Comparison of ENCODE assay signal across 25 cellular contexts in the genomic region with DNA sequence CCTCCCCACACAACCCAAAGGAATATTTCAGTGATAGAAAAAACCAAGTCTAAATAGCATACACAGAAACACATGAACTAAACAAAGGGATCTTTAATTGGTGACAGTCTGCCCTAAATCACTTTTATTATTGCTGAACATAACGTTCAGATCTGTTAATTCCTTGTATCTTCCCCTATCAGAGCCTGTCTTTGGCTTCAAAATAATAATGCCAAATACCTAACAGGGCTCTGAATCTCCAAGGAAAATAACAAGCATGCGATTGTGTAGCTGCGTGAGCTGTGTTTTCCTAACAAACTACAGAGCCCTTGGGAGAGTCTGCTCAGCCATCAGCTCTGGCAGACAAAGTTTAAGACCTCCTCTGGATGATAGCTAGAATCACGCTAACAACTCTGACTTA.
A peak's percentile ranks its signal among the peaks of the same experiment; 100 is the strongest.
DNase-seq lines count a peak whose midpoint lies in the region; ATAC-seq and TF ChIP-seq lines count a peak whose summit lies in the region.
"Had no signal": no experiment of that assay in that cellular context is flagged by ENCODE, and none has a peak within 500 bp of the region (broad histone marks: within the 10 kb centered on the region; RNA-seq: fewer than 3 reads in every experiment).

No MANE protein-coding gene starts in this region.

- no peak for TF ChIP-seq RAD21 in SK-N-SH (IDR thresholded peaks at IDR 0.05; ENCODE audit: low read length)

- H3K27ac Mint-ChIP-seq in brain, result peak overlapping the region in 4 of 5 experiments; percentile 26 to 73 (median 56)
- H3K27ac Mint-ChIP-seq: activated CD4-positive, alpha-beta memory T cell treated with anti-CD3 and anti-CD28 coated beads for 36 hours; activated naive CD4-positive, alpha-beta T cell treated with anti-CD3 and anti-CD28 coated beads, Interleukin-2, amount 50 U/mL, for 72 hours; activated T-helper 17 cell treated with anti-CD3 and anti-CD28 coated beads, Interleukin-2, amount 50 U/mL, for 72 hours; immature natural killer cell; stimulated activated effector memory CD8-positive, alpha-beta T cell treated with anti-CD3 and anti-CD28 coated beads, Interleukin-12 subunit alpha, Interleukin-12 subunit beta, amount 100 ng/mL, for 72 hours; T-cell had no signal

- H3K9me3 ChIP-seq in right cardiac atrium (ENCODE audit: control insufficient read depth, low read length) (no peaks in the 10 kb centered on the region), SK-N-SH (no peaks in the 10 kb centered on the region)
- H3K9me3 ChIP-seq: ascending aorta had no signal

- H3K79me2 ChIP-seq in SK-N-SH (ENCODE audit: insufficient read depth), result peaks cover 4% of the 10 kb centered on the region; the same call in 1 of the 2 replicates

- DNase-seq in GM04504 (ENCODE audit: low read depth) (peak; percentile 13), right cardiac atrium (no peak), sciatic nerve (ENCODE audit: low spot score) (no peak), GM13976 (ENCODE audit: low spot score) (no peak), SK-N-SH (no peak), AG08396 (ENCODE audit: low spot score) (no peak)
- DNase-seq: activated CD4-positive, alpha-beta memory T cell treated with anti-CD3 and anti-CD28 coated beads for 36 hours; activated CD8-positive, alpha-beta memory T cell treated with anti-CD3 and anti-CD28 coated beads, Interleukin-2, amount 50 U/mL, for 48 hours; GOT3; immature natural killer cell; KBM-7; MM.1S; NCI-H1436; NCI-H510A; NK-92 treated with Interleukin-12 subunit alpha and Interleukin-12 subunit beta, amount 100 ng/mL, for 24 hours; PC-9; SIG-M5; spleen; stimulated activated CD4-positive, alpha-beta T cell treated with anti-CD3 and anti-CD28 coated beads, Interleukin-2, amount 100 ng/mL, for 48 hours; T-cell had no signal

- in situ Hi-C loops in GM13976 (cut with MboI; ENCODE audit: low sequenced_read_pairs, unreplicated experiment), result no loop called here

- no peak overlapping the region for H3K4me3 ChIP-seq in right cardiac atrium (ENCODE audit: low read length)
- H3K4me3 ChIP-seq in SK-N-SH (ENCODE audit: low read depth in 2 of 2, low read length in 1 of 2), result no peak overlapping the region
- H3K4me3 ChIP-seq: ascending aorta, PC-9, spleen had no signal

- no peak overlapping the region for H3K27ac ChIP-seq in right cardiac atrium (ENCODE audit: low read length)
- no peak overlapping the region for H3K27ac ChIP-seq in SK-N-SH (ENCODE audit: low read depth in 2 of 2, low read length in 1 of 2)
- H3K27ac ChIP-seq: ascending aorta, PC-9, spleen had no signal

- no peaks in the 10 kb centered on the region for H4K20me1 ChIP-seq in SK-N-SH (ENCODE audit: insufficient read depth)

- peaks cover 10% of the 10 kb centered on the region for H3K36me3 Mint-ChIP-seq in brain
- H3K36me3 Mint-ChIP-seq: activated CD4-positive, alpha-beta memory T cell treated with anti-CD3 and anti-CD28 coated beads for 36 hours; activated naive CD4-positive, alpha-beta T cell treated with anti-CD3 and anti-CD28 coated beads, Interleukin-2, amount 50 U/mL, for 72 hours; immature natural killer cell; stimulated activated effector memory CD8-positive, alpha-beta T cell treated with anti-CD3 and anti-CD28 coated beads, Interleukin-12 subunit alpha, Interleukin-12 subunit beta, amount 100 ng/mL, for 72 hours; T-cell had no signal

- POLR2A ChIA-PET in SK-N-SH (lab: Yijun Ruan, JAX), result no interaction called here

- H3K4me3 Mint-ChIP-seq in brain, result peak overlapping the region in 3 of 5 experiments; percentile 9 to 48 (median 48)
- H3K4me3 Mint-ChIP-seq: activated CD4-positive, alpha-beta memory T cell treated with anti-CD3 and anti-CD28 coated beads for 36 hours; activated T-helper 17 cell treated with anti-CD3 and anti-CD28 coated beads, Interleukin-2, amount 50 U/mL, for 72 hours; immature natural killer cell; stimulated activated effector memory CD8-positive, alpha-beta T cell treated with anti-CD3 and anti-CD28 coated beads, Interleukin-12 subunit alpha, Interleukin-12 subunit beta, amount 100 ng/mL, for 72 hours; T-cell had no signal

- intact Hi-C loops in right cardiac atrium (cut with DNase I), result no loop called here
- intact Hi-C loops in sciatic nerve (cut with DNase I), result no loop called here

- CTCF ChIA-PET in SK-N-SH (lab: Yijun Ruan, JAX), result no interaction called here

- no peak overlapping the region for H3K9ac ChIP-seq in SK-N-SH

- H3K9me3 Mint-ChIP-seq in brain, result peaks cover 0 to 2% (median 0%) of the 10 kb centered on the region in 5 experiments

- no peaks in the 10 kb centered on the region for H3K27me3 Mint-ChIP-seq in brain
- H3K27me3 Mint-ChIP-seq: activated CD4-positive, alpha-beta memory T cell treated with anti-CD3 and anti-CD28 coated beads for 36 hours; activated T-helper 17 cell treated with anti-CD3 and anti-CD28 coated beads, Interleukin-2, amount 50 U/mL, for 72 hours; T-cell had no signal

- no peak for TF ChIP-seq CTCF in brain (conservative IDR thresholded peaks at IDR 0.05)
- no peak for TF ChIP-seq CTCF in GM13976 (IDR thresholded peaks at IDR 0.05; ENCODE audit: borderline replicate concordance, control extremely low read depth, extremely low read depth, insufficient read depth, missing control alignments)
- TF ChIP-seq CTCF in SK-N-SH (IDR thresholded peaks at IDR 0.05), result no peak

- no peaks in the 10 kb centered on the region for H3K27me3 ChIP-seq in right cardiac atrium (ENCODE audit: control insufficient read depth, insufficient read depth)
- H3K27me3 ChIP-seq in SK-N-SH (ENCODE audit: insufficient read depth), result no peaks in the 10 kb centered on the region
- H3K27me3 ChIP-seq: ascending aorta, spleen had no signal

- no peaks in the 10 kb centered on the region for H3K9me2 ChIP-seq in SK-N-SH

- WGBS in right cardiac atrium, result 51% methylated on average over 4 of the region's 4 CpGs
- 74% methylated on average over 4 of the region's 4 CpGs for WGBS in SK-N-SH (ENCODE audit: low lambda C conversion rate)

- H3K4me1 Mint-ChIP-seq in brain, result peaks cover 50% of the 10 kb centered on the region
- H3K4me1 Mint-ChIP-seq: activated T-helper 17 cell treated with anti-CD3 and anti-CD28 coated beads, Interleukin-2, amount 50 U/mL, for 72 hours; immature natural killer cell; stimulated activated effector memory CD8-positive, alpha-beta T cell treated with anti-CD3 and anti-CD28 coated beads, Interleukin-12 subunit alpha, Interleukin-12 subunit beta, amount 100 ng/mL, for 72 hours; T-cell had no signal

- H2AFZ ChIP-seq in SK-N-SH (ENCODE audit: low read depth), result no peak overlapping the region
- H2AFZ ChIP-seq: PC-9 had no signal

- H3K4me1 ChIP-seq in right cardiac atrium (ENCODE audit: control insufficient read depth, insufficient read depth, low read length) (no peaks in the 10 kb centered on the region), SK-N-SH (ENCODE audit: control insufficient read depth in 1 of 2, insufficient read depth in 2 of 2, low read depth in 1 of 2, low read length in 1 of 2) (peaks cover 0 to 4% of the 10 kb centered on the region in 2 experiments; a peak in 1 of 4 replicates)
- H3K4me1 ChIP-seq: ascending aorta, spleen had no signal

- peaks cover 0 to 3% of the 10 kb centered on the region in 2 experiments for H3K36me3 ChIP-seq in SK-N-SH (replicated peaks in 1 of 2; ENCODE audit: control insufficient read depth in 1 of 2, insufficient read depth in 2 of 2, low read length in 1 of 2)
- H3K36me3 ChIP-seq: ascending aorta, spleen had no signal

- H3F3A ChIP-seq in SK-N-SH (replicated peaks; ENCODE audit: insufficient read depth), result peaks cover 11% of the 10 kb centered on the region

- TF ChIP-seq EP300 in SK-N-SH (IDR thresholded peaks at IDR 0.05; ENCODE audit: borderline replicate concordance in 1 of 2, low read depth in 1 of 2, low read length in 1 of 2), result no peak

- ATAC-seq in right cardiac atrium (peak; percentile 59 to 76), sciatic nerve (peak; percentile 89)
- ATAC-seq: activated naive CD4-positive, alpha-beta T cell treated with anti-CD3 and anti-CD28 coated beads, Interleukin-2, amount 50 U/mL, for 72 hours; activated T-helper 17 cell treated with anti-CD3 and anti-CD28 coated beads, Interleukin-2, amount 50 U/mL, for 72 hours; stimulated activated effector memory CD8-positive, alpha-beta T cell treated with anti-CD3 and anti-CD28 coated beads, Interleukin-12 subunit alpha, Interleukin-12 subunit beta, amount 100 ng/mL, for 72 hours; T-cell had no signal

- H3K4me2 ChIP-seq in SK-N-SH, result no peak overlapping the region
- H3K4me2 ChIP-seq: PC-9 had no signal

TF ChIP-seq in SK-N-SH, 30 proteins besides CTCF, POLR2A, EP300 and RAD21 (continues in another document):
- no peak for TF ChIP-seq MEF2A (IDR thresholded peaks at IDR 0.05; ENCODE audit: borderline replicate concordance, low read depth)
- TF ChIP-seq, protein P1, sequence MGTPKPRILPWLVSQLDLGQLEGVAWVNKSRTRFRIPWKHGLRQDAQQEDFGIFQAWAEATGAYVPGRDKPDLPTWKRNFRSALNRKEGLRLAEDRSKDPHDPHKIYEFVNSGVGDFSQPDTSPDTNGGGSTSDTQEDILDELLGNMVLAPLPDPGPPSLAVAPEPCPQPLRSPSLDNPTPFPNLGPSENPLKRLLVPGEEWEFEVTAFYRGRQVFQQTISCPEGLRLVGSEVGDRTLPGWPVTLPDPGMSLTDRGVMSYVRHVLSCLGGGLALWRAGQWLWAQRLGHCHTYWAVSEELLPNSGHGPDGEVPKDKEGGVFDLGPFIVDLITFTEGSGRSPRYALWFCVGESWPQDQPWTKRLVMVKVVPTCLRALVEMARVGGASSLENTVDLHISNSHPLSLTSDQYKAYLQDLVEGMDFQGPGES (IDR thresholded peaks at IDR 0.05; ENCODE audit: low read depth, low read length), result no peak
- no peak for TF ChIP-seq CHD2 (IDR thresholded peaks at IDR 0.05; ENCODE audit: low read length, partially characterized antibody)
- TF ChIP-seq FOSL2 (IDR thresholded peaks at IDR 0.05; ENCODE audit: borderline replicate concordance, low read depth), result no peak
- no peak for TF ChIP-seq RCOR1 (IDR thresholded peaks at IDR 0.05; ENCODE audit: low read length)
- TF ChIP-seq EZH2phosphoT487 (IDR thresholded peaks at IDR 0.05; ENCODE audit: borderline replicate concordance, low read depth), result no peak
- TF ChIP-seq GATA2 (CRISPR knock-in tag; IDR thresholded peaks at IDR 0.05), result no peak
- no peak for TF ChIP-seq FOXM1 (IDR thresholded peaks at IDR 0.05; ENCODE audit: low read depth)
- TF ChIP-seq, protein P2, sequence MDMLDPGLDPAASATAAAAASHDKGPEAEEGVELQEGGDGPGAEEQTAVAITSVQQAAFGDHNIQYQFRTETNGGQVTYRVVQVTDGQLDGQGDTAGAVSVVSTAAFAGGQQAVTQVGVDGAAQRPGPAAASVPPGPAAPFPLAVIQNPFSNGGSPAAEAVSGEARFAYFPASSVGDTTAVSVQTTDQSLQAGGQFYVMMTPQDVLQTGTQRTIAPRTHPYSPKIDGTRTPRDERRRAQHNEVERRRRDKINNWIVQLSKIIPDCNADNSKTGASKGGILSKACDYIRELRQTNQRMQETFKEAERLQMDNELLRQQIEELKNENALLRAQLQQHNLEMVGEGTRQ (IDR thresholded peaks at IDR 0.05; ENCODE audit: borderline replicate concordance, low read depth, low read length), result no peak
- no peak for TF ChIP-seq TCF12 (IDR thresholded peaks at IDR 0.05)
- no peak for TF ChIP-seq TEAD4 (IDR thresholded peaks at IDR 0.05; ENCODE audit: borderline replicate concordance, insufficient read depth)
- TF ChIP-seq JUND (IDR thresholded peaks at IDR 0.05), result no peak
- no peak for TF ChIP-seq TAF1 (IDR thresholded peaks at IDR 0.05; ENCODE audit: borderline replicate concordance, low read depth, low read length)
